ENCODE assay signal across 1 cellular context in the genomic region with DNA sequence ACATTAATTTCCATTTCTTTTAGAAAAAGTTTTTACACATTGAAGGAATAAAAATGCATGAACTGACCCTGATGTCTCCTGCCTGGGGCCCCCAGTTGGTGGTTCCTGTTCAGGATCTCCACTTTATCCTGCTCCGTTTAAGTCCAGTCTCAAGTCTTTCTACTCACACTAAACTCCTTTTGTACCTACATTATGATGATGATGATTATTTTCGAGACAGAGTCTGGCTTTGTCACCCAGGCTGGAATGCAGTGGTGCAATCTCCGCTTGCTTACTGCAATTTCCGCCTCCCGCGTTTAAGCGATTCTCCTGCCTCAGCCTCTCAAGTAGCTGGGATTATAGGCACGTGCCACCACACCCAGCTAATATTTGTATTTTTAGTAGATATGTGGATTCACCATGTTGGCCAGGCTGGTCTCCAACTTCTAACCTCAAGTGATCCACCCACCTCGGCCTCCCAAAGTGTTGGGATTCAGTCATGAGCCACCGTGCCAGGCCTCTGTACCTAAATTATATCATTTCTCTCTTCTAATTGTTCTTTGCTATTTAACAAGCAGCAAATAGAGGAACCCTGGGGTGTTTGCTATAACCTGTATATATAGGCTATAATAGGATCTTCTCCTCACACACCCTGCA.
A peak's percentile ranks its signal among the peaks of the same experiment; 100 is the strongest.
TF ChIP-seq lines count a peak whose summit lies in the region.

No MANE protein-coding gene starts in this region.

TF ChIP-seq in HepG2, 621 proteins besides CTCF, POLR2A, EP300 and RAD21 (continued from another document and continues in another):
- TF ChIP-seq, protein P1, sequence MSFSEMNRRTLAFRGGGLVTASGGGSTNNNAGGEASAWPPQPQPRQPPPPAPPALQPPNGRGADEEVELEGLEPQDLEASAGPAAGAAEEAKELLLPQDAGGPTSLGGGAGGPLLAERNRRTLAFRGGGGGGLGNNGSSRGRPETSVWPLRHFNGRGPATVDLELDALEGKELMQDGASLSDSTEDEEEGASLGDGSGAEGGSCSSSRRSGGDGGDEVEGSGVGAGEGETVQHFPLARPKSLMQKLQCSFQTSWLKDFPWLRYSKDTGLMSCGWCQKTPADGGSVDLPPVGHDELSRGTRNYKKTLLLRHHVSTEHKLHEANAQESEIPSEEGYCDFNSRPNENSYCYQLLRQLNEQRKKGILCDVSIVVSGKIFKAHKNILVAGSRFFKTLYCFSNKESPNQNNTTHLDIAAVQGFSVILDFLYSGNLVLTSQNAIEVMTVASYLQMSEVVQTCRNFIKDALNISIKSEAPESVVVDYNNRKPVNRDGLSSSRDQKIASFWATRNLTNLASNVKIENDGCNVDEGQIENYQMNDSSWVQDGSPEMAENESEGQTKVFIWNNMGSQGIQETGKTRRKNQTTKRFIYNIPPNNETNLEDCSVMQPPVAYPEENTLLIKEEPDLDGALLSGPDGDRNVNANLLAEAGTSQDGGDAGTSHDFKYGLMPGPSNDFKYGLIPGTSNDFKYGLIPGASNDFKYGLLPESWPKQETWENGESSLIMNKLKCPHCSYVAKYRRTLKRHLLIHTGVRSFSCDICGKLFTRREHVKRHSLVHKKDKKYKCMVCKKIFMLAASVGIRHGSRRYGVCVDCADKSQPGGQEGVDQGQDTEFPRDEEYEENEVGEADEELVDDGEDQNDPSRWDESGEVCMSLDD (CRISPR knock-in tag; IDR thresholded peaks at IDR 0.05; ENCODE audit: borderline replicate concordance), result no peak
- TF ChIP-seq, protein P2, sequence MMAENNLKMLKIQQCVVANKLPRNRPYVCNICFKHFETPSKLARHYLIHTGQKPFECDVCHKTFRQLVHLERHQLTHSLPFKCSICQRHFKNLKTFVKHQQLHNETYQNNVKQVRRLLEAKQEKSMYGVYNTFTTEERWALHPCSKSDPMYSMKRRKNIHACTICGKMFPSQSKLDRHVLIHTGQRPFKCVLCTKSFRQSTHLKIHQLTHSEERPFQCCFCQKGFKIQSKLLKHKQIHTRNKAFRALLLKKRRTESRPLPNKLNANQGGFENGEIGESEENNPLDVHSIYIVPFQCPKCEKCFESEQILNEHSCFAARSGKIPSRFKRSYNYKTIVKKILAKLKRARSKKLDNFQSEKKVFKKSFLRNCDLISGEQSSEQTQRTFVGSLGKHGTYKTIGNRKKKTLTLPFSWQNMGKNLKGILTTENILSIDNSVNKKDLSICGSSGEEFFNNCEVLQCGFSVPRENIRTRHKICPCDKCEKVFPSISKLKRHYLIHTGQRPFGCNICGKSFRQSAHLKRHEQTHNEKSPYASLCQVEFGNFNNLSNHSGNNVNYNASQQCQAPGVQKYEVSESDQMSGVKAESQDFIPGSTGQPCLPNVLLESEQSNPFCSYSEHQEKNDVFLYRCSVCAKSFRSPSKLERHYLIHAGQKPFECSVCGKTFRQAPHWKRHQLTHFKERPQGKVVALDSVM (CRISPR knock-in tag; IDR thresholded peaks at IDR 0.05), result peak; percentile 95
- TF ChIP-seq, protein P3, sequence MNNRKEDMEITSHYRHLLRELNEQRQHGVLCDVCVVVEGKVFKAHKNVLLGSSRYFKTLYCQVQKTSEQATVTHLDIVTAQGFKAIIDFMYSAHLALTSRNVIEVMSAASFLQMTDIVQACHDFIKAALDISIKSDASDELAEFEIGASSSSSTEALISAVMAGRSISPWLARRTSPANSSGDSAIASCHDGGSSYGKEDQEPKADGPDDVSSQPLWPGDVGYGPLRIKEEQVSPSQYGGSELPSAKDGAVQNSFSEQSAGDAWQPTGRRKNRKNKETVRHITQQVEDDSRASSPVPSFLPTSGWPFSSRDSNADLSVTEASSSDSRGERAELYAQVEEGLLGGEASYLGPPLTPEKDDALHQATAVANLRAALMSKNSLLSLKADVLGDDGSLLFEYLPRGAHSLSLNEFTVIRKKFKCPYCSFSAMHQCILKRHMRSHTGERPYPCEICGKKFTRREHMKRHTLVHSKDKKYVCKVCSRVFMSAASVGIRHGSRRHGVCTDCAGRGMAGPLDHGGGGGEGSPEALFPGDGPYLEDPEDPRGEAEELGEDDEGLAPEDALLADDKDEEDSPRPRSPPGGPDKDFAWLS (CRISPR knock-in tag; IDR thresholded peaks at IDR 0.05; ENCODE audit: borderline replicate concordance), result no peak
- TF ChIP-seq ZNF564 (CRISPR knock-in tag; IDR thresholded peaks at IDR 0.05) (peak; percentile 42; the same call in 1 of the 2 replicates), SALL2 (CRISPR knock-in tag; IDR thresholded peaks at IDR 0.05) (peak; percentile 52; the same call in 1 of the 2 replicates), RFXANK (CRISPR knock-in tag; IDR thresholded peaks at IDR 0.05) (0 out of 2 replicates have a peak, but pooled peaks have one; percentile 68), ZNF737 (CRISPR knock-in tag; IDR thresholded peaks at IDR 0.05; ENCODE audit: borderline replicate concordance) (no peak), ZNF724P (CRISPR knock-in tag; IDR thresholded peaks at IDR 0.05; ENCODE audit: borderline replicate concordance) (no peak), ZNF614 (CRISPR knock-in tag; IDR thresholded peaks at IDR 0.05; ENCODE audit: borderline replicate concordance) (peak; percentile 96), ZNF10 (CRISPR knock-in tag; IDR thresholded peaks at IDR 0.05; ENCODE audit: borderline replicate concordance, low read depth) (no peak), SNRNP70 (IDR thresholded peaks at IDR 0.05; ENCODE audit: low read depth, low read length) (no peak), CBFB (CRISPR knock-in tag; IDR thresholded peaks at IDR 0.05) (peak; percentile 81; the same call in 1 of the 2 replicates), SKI (IDR thresholded peaks at IDR 0.05; ENCODE audit: partially characterized antibody) (peak; percentile 69), PPARG (CRISPR knock-in tag; conservative IDR thresholded peaks at IDR 0.05) (peak; percentile 76; the same call in 1 of the 2 replicates), MED1 (CRISPR knock-in tag; IDR thresholded peaks at IDR 0.05) (peak; percentile 91), DNMT3B (CRISPR knock-in tag; conservative IDR thresholded peaks at IDR 0.05) (0 out of 2 replicates have a peak, but pooled peaks have one; percentile 32), FIP1L1 (IDR thresholded peaks at IDR 0.05; ENCODE audit: borderline replicate concordance, insufficient read depth, low read depth, low read length) (no peak), ZNF746 (CRISPR knock-in tag; IDR thresholded peaks at IDR 0.05) (0 out of 2 replicates have a peak, but pooled peaks have one; percentile 54), ZFY (CRISPR knock-in tag; IDR thresholded peaks at IDR 0.05) (peak; percentile 64), ZBTB21 (CRISPR knock-in tag; IDR thresholded peaks at IDR 0.05) (0 out of 2 replicates have a peak, but pooled peaks have one; percentile 27)
- TF ChIP-seq, protein P4, sequence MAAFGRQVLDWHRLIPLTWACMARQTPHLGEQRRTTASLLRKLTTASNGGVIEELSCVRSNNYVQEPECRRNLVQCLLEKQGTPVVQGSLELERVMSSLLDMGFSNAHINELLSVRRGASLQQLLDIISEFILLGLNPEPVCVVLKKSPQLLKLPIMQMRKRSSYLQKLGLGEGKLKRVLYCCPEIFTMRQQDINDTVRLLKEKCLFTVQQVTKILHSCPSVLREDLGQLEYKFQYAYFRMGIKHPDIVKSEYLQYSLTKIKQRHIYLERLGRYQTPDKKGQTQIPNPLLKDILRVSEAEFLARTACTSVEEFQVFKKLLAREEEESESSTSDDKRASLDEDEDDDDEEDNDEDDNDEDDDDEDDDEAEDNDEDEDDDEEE (CRISPR knock-in tag; IDR thresholded peaks at IDR 0.05), result no peak
- TF ChIP-seq, protein P5, sequence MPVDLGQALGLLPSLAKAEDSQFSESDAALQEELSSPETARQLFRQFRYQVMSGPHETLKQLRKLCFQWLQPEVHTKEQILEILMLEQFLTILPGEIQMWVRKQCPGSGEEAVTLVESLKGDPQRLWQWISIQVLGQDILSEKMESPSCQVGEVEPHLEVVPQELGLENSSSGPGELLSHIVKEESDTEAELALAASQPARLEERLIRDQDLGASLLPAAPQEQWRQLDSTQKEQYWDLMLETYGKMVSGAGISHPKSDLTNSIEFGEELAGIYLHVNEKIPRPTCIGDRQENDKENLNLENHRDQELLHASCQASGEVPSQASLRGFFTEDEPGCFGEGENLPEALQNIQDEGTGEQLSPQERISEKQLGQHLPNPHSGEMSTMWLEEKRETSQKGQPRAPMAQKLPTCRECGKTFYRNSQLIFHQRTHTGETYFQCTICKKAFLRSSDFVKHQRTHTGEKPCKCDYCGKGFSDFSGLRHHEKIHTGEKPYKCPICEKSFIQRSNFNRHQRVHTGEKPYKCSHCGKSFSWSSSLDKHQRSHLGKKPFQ (CRISPR knock-in tag; IDR thresholded peaks at IDR 0.05; ENCODE audit: insufficient replicate concordance), result no peak
- TF ChIP-seq, protein P6, sequence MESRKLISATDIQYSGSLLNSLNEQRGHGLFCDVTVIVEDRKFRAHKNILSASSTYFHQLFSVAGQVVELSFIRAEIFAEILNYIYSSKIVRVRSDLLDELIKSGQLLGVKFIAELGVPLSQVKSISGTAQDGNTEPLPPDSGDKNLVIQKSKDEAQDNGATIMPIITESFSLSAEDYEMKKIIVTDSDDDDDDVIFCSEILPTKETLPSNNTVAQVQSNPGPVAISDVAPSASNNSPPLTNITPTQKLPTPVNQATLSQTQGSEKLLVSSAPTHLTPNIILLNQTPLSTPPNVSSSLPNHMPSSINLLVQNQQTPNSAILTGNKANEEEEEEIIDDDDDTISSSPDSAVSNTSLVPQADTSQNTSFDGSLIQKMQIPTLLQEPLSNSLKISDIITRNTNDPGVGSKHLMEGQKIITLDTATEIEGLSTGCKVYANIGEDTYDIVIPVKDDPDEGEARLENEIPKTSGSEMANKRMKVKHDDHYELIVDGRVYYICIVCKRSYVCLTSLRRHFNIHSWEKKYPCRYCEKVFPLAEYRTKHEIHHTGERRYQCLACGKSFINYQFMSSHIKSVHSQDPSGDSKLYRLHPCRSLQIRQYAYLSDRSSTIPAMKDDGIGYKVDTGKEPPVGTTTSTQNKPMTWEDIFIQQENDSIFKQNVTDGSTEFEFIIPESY (CRISPR knock-in tag; IDR thresholded peaks at IDR 0.05), result peak; percentile 80
- TF ChIP-seq, protein P7, sequence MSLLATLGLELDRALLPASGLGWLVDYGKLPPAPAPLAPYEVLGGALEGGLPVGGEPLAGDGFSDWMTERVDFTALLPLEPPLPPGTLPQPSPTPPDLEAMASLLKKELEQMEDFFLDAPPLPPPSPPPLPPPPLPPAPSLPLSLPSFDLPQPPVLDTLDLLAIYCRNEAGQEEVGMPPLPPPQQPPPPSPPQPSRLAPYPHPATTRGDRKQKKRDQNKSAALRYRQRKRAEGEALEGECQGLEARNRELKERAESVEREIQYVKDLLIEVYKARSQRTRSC (CRISPR knock-in tag; IDR thresholded peaks at IDR 0.05; ENCODE audit: low read depth), result no peak
- TF ChIP-seq, protein P8, sequence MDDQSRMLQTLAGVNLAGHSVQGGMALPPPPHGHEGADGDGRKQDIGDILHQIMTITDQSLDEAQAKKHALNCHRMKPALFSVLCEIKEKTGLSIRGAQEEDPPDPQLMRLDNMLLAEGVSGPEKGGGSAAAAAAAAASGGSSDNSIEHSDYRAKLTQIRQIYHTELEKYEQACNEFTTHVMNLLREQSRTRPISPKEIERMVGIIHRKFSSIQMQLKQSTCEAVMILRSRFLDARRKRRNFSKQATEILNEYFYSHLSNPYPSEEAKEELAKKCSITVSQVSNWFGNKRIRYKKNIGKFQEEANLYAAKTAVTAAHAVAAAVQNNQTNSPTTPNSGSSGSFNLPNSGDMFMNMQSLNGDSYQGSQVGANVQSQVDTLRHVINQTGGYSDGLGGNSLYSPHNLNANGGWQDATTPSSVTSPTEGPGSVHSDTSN (CRISPR knock-in tag; IDR thresholded peaks at IDR 0.05; ENCODE audit: borderline replicate concordance), result no peak
- TF ChIP-seq, protein P9, sequence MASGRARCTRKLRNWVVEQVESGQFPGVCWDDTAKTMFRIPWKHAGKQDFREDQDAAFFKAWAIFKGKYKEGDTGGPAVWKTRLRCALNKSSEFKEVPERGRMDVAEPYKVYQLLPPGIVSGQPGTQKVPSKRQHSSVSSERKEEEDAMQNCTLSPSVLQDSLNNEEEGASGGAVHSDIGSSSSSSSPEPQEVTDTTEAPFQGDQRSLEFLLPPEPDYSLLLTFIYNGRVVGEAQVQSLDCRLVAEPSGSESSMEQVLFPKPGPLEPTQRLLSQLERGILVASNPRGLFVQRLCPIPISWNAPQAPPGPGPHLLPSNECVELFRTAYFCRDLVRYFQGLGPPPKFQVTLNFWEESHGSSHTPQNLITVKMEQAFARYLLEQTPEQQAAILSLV (CRISPR knock-in tag; IDR thresholded peaks at IDR 0.05; ENCODE audit: borderline replicate concordance), result peak; percentile 49; the same call in 1 of the 2 replicates
- TF ChIP-seq, protein P10, sequence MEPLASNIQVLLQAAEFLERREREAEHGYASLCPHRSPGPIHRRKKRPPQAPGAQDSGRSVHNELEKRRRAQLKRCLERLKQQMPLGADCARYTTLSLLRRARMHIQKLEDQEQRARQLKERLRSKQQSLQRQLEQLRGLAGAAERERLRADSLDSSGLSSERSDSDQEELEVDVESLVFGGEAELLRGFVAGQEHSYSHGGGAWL (CRISPR knock-in tag; IDR thresholded peaks at IDR 0.05), result no peak
